ENCODE assay signal across 8 cellular contexts in the genomic region with DNA sequence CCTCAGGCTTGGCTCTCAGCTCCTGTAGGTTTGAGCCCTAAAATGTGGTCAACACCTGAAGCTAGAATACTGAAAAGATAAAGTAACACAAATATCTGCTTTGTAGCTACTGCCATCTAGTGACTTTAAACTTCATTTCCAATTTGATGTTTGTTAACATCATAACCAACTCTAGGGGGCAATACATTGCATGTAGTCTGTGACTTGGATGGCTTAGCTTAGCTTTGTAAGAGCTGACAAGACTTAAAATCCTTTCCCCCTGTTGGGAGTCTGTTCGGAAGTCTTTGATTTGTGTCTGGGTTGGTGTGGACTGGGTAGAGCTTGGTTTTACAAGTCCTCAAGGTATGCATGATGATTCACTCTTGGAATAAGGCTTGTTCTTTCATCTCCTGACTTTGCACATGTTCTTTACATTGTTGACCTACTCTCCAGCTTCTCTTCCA. TPM values are rescaled to one million over a fixed set of nuclear protein-coding genes. Genes with fewer than 3 reads are reported as not detected.
DNase-seq lines count a peak whose midpoint lies in the region; ATAC-seq, FAIRE-seq and TF ChIP-seq lines count a peak whose summit lies in the region.

No MANE protein-coding gene starts in this region.

- TF ChIP-seq EP300 in K562 (IDR thresholded peaks at IDR 0.05; ENCODE audit: low read length), result no peak

- WGBS in K562 (ENCODE audit: insufficient coverage, low coverage, missing lambda C conversion rate), result 0% methylated on average over 1 of the region's 1 CpG

- peak; percentile 99 to 100 for TF ChIP-seq RAD21 in K562 (CRISPR knock-in tag; conservative IDR thresholded peaks at IDR 0.05 in 1 of 2, IDR thresholded peaks at IDR 0.05 in 1 of 2)

- H3K4me1 ChIP-seq in CD4-positive, CD25-positive, alpha-beta regulatory T cell (ENCODE audit: control insufficient read depth, insufficient read depth, low read length, poor library complexity, severe bottlenecking), result no peaks in the 10 kb centered on the region
- no peaks in the 10 kb centered on the region for H3K4me1 ChIP-seq in K562 (replicated peaks in 1 of 2; ENCODE audit: control insufficient read depth in 2 of 2, insufficient read depth in 2 of 2, low read length in 2 of 2)

- POLR2A ChIA-PET in K562 (lab: Yijun Ruan, JAX), result interaction anchor here (0.6 to 1.2 kb wide), 8 partner anchors 10 to 481 kb away, joined by 3 to 6 read pairs (median 3); a partner anchor contains a TSS

- no peak overlapping the region for H3K4me2 ChIP-seq in K562 (ENCODE audit: insufficient read depth, low read length)

- no peaks in the 10 kb centered on the region for H3K79me2 ChIP-seq in K562 (ENCODE audit: control insufficient read depth, insufficient read depth, low read length)

- no peak for TF ChIP-seq POLR2A in K562 (conservative IDR thresholded peaks at IDR 0.05)

- peaks cover 19% of the 10 kb centered on the region for H3K27me3 Mint-ChIP-seq in CD4-positive, CD25-positive, alpha-beta regulatory T cell

- CTCF ChIA-PET in K562 (lab: Yijun Ruan, JAX; ENCODE audit: low intra/inter-chr PET ratio), result interaction anchor here (0.6 to 4.0 kb wide), 11 partner anchors 11 to 996 kb away, joined by 3 to 61 read pairs (median 5); a partner anchor contains a TSS

- peak in 1 of 2 donors; percentile 40 for ATAC-seq in CD4-positive, CD25-positive, alpha-beta regulatory T cell (ENCODE audit: low read depth in 2 of 2)
- ATAC-seq in GM18868 (IDR thresholded peaks at IDR 0.05; ENCODE audit: unreplicated experiment), result peak; percentile 88
- ATAC-seq in HG03439 (IDR thresholded peaks at IDR 0.05; ENCODE audit: unreplicated experiment), result peak; percentile 81
- peak; percentile 99 for ATAC-seq in K562

- H3K9ac ChIP-seq in K562 (ENCODE audit: insufficient read depth in 1 of 2, low read depth in 2 of 2, low read length in 2 of 2), result no peak overlapping the region

- H3K9me3 Mint-ChIP-seq in CD4-positive, CD25-positive, alpha-beta regulatory T cell, result peaks cover 0 to 2% (median 0%) of the 10 kb centered on the region in 7 donors

- H4K20me1 ChIP-seq in K562 (replicated peaks; ENCODE audit: control insufficient read depth, insufficient read depth, low read length), result no peaks in the 10 kb centered on the region

- H3K27me3 ChIP-seq in CD4-positive, CD25-positive, alpha-beta regulatory T cell (ENCODE audit: control insufficient read depth, insufficient read depth, low read length), result peaks cover 8% of the 10 kb centered on the region
- H3K27me3 ChIP-seq in K562 (ENCODE audit: control insufficient read depth in 2 of 2, insufficient read depth in 2 of 2, low read length in 2 of 2) (peaks cover 0 to 4% of the 10 kb centered on the region in 2 experiments; a peak in 2 of 5 replicates), kidney epithelial cell (ENCODE audit: control insufficient read depth, insufficient read depth, low read length) (no peaks in the 10 kb centered on the region)

- H2AFZ ChIP-seq in K562 (ENCODE audit: low read depth, low read length), result no peak overlapping the region; the same call in 1 of the 2 replicates

- in situ Hi-C loops in K562 (cut with MboI), result no loop called here

- no peaks in the 10 kb centered on the region for H3K9me1 ChIP-seq in K562 (ENCODE audit: control insufficient read depth, insufficient read depth, low read length)

- H3K4me3 Mint-ChIP-seq in CD4-positive, CD25-positive, alpha-beta regulatory T cell, result no peak overlapping the region

- no peaks in the 10 kb centered on the region for H3K36me3 ChIP-seq in CD4-positive, CD25-positive, alpha-beta regulatory T cell (ENCODE audit: control insufficient read depth, insufficient read depth, low read length)
- H3K36me3 ChIP-seq in K562 (ENCODE audit: control insufficient read depth, insufficient read depth, low read length), result no peaks in the 10 kb centered on the region
- H3K36me3 ChIP-seq in kidney epithelial cell (ENCODE audit: control insufficient read depth, insufficient read depth, low read length), result no peaks in the 10 kb centered on the region

- H3K36me3 Mint-ChIP-seq in CD4-positive, CD25-positive, alpha-beta regulatory T cell, result no peaks in the 10 kb centered on the region

- H3K27ac Mint-ChIP-seq in CD4-positive, CD25-positive, alpha-beta regulatory T cell, result peak overlapping the region in 1 of 3 donors; percentile 7

- peak in 2 of 3 donors; percentile 33 to 65 for DNase-seq in CD4-positive, CD25-positive, alpha-beta regulatory T cell
- peak; percentile 67 for DNase-seq in NCI-H748 (lab: John Stamatoyannopoulos, UW; ENCODE audit: unreplicated experiment)
- DNase-seq in K562 (ENCODE audit: extremely low read depth in 1 of 4, low spot score in 3 of 4), result peak; percentile 35 to 77 (median 52)
- peak; percentile 29 for DNase-seq in kidney epithelial cell (ENCODE audit: low read depth)
- peak; percentile 67 for DNase-seq in urothelium cell line (ENCODE audit: low spot score)
- no peak for DNase-seq in cerebellar nuclear complex (lab: John Stamatoyannopoulos, UW)

- H3K9me3 ChIP-seq in CD4-positive, CD25-positive, alpha-beta regulatory T cell (ENCODE audit: control insufficient read depth in 2 of 2, low read length in 2 of 2), result no peaks in the 10 kb centered on the region
- H3K9me3 ChIP-seq in K562 (replicated peaks; ENCODE audit: control insufficient read depth, insufficient read depth, low read depth, low read length), result no peaks in the 10 kb centered on the region

- intact Hi-C loops in K562 (cut with micrococcal nuclease), result loop anchor here (1.0 to 10.0 kb wide), 6 partner anchors 30 to 504 kb away; a partner anchor contains a TSS

- TF ChIP-seq CTCF in K562 (IDR thresholded peaks at IDR 0.05 in 2 of 3, conservative IDR thresholded peaks at IDR 0.05 in 1 of 3; ENCODE audit: insufficient read depth in 2 of 3, low read depth in 1 of 3, low read length in 3 of 3), result peak; percentile 96 to 100 (median 99)
- peak; percentile 92 for TF ChIP-seq CTCF in kidney epithelial cell (IDR thresholded peaks at IDR 0.05; ENCODE audit: insufficient read depth, low read length, poor library complexity, severe bottlenecking)

- H3K4me1 Mint-ChIP-seq in CD4-positive, CD25-positive, alpha-beta regulatory T cell, result peaks cover 0 to 3% (median 0%) of the 10 kb centered on the region in 4 donors

- no peak overlapping the region for H3K27ac ChIP-seq in CD4-positive, CD25-positive, alpha-beta regulatory T cell (ENCODE audit: insufficient read depth, low read length, poor library complexity, severe bottlenecking)
- no peak overlapping the region for H3K27ac ChIP-seq in K562 (ENCODE audit: extremely low read depth, low read depth, low read length)

- no TSS peak for BruUV-seq in K562 (replicated peaks; lab: Mats Ljungman, UMichigan)

- FAIRE-seq in K562 (lab: Jason Lieb, UNC) (peak; percentile 94), urothelium cell line (lab: Jason Lieb, UNC) (peak; percentile 69)

- no peak overlapping the region for H3K4me3 ChIP-seq in CD4-positive, CD25-positive, alpha-beta regulatory T cell (ENCODE audit: low read depth, low read length)
- no peak overlapping the region for H3K4me3 ChIP-seq in K562
- no peak overlapping the region for H3K4me3 ChIP-seq in kidney epithelial cell (ENCODE audit: low read depth, low read length)

TF ChIP-seq in K562, 482 proteins besides CTCF, POLR2A, EP300 and RAD21 (continues in another document):
- no peak for TF ChIP-seq GATA2 (CRISPR knock-in tag; IDR thresholded peaks at IDR 0.05)
- TF ChIP-seq RB1 (IDR thresholded peaks at IDR 0.05; ENCODE audit: low read depth), result 0 out of 2 replicates have a peak, but pooled peaks have one; percentile 34

RNA-seq across cellular contexts. Expression of a gene that starts 51.7 kb away (rescaled TPM):
- not detected for total RNA-seq in CD4-positive, CD25-positive, alpha-beta regulatory T cell
- polyA plus RNA-seq in CD4-positive, CD25-positive, alpha-beta regulatory T cell, result under 1 TPM in 1 of 4 donors, not detected in 3; 0.13 TPM
- total RNA-seq in K562 (2011; cell fraction: chromatin; rRNA removed; ENCODE audit: low replicate concordance), result 0.07 TPM in 1 of 2 replicates, not detected in the other
- not detected in 2 replicates for total RNA-seq in K562 (2011; cell fraction: nucleolus; rRNA removed)
- total RNA-seq in K562 (2011; cell fraction: nucleoplasm; rRNA removed), result not detected in 2 replicates
- total RNA-seq in K562 (2014; rRNA removed) (0.05 TPM in 1 of 2 replicates, not detected in the other), K562 (2014; rRNA removed; fragmentation: Illumina TruSeq; extraction: Trizol) (0.03 TPM in 1 of 2 replicates, not detected in the other), K562 (2015; rRNA removed; fragmentation: Illumina TruSeq; extraction: Trizol) (0.04 TPM in 2 replicates), K562 (2021) (not detected in 2 replicates), kidney epithelial cell (0.04 and 0.27 TPM in 2 replicates)
- polyA plus RNA-seq in K562 (2011; rRNA removed) (0.01 TPM in 1 of 2 replicates, not detected in the other), K562 (2014; fragmentation: Illumina TruSeq; extraction: Trizol) (not detected in 2 replicates), K562 (2014; fragmentation: Nextera tagmentation; extraction: Ambion mirVana) (not detected), K562 (2014; rRNA removed) (not detected in 2 replicates)
- polyA plus RNA-seq in K562 (2011; cell fraction: cytosol; rRNA removed), result 0.01 TPM in 2 replicates
- 0.03 and 0.06 TPM in 2 replicates for polyA plus RNA-seq in K562 (2011; cell fraction: nucleus; rRNA removed)
- 0.01 and 0.04 TPM in 2 replicates for polyA plus RNA-seq in K562 (2012)
- not detected in 2 replicates for polyA minus RNA-seq in K562 (2011; rRNA and poly(A)+ RNA removed)
- not detected in 2 replicates for polyA minus RNA-seq in K562 (2011; cell fraction: cytosol; rRNA and poly(A)+ RNA removed)
- not detected in 2 replicates for polyA minus RNA-seq in K562 (2011; cell fraction: nucleus; rRNA and poly(A)+ RNA removed)

RNA-seq across cellular contexts. Expression of a gene that starts 51.8 kb away (rescaled TPM):
- total RNA-seq in CD4-positive, CD25-positive, alpha-beta regulatory T cell, result 104 TPM
- 10 to 100 TPM; 46.7 to 70.6 (median 49.9) TPM for polyA plus RNA-seq in CD4-positive, CD25-positive, alpha-beta regulatory T cell
- total RNA-seq in K562 (2011; cell fraction: chromatin; rRNA removed; ENCODE audit: low replicate concordance), result 31.6 and 76.0 TPM in 2 replicates
- total RNA-seq in K562 (2011; cell fraction: nucleolus; rRNA removed), result 13.0 and 16.8 TPM in 2 replicates
- 28.7 and 37.4 TPM in 2 replicates for total RNA-seq in K562 (2011; cell fraction: nucleoplasm; rRNA removed)
- 22.1 and 26.6 TPM in 2 replicates for total RNA-seq in K562 (2014; rRNA removed)
- 48.0 and 58.8 TPM in 2 replicates for total RNA-seq in K562 (2014; rRNA removed; fragmentation: Illumina TruSeq; extraction: Trizol)
- 34.4 and 38.1 TPM in 2 replicates for total RNA-seq in K562 (2015; rRNA removed; fragmentation: Illumina TruSeq; extraction: Trizol)
- 45.7 and 48.5 TPM in 2 replicates for total RNA-seq in K562 (2021)
- polyA plus RNA-seq in K562 (2011; rRNA removed), result 51.8 and 70.6 TPM in 2 replicates
- 14.0 and 23.7 TPM in 2 replicates for polyA plus RNA-seq in K562 (2011; cell fraction: cytosol; rRNA removed)
- 35.7 and 44.4 TPM in 2 replicates for polyA plus RNA-seq in K562 (2011; cell fraction: nucleus; rRNA removed)
- 34.3 and 41.0 TPM in 2 replicates for polyA plus RNA-seq in K562 (2012)
- polyA plus RNA-seq in K562 (2014; fragmentation: Illumina TruSeq; extraction: Trizol), result 44.1 and 49.9 TPM in 2 replicates
- polyA plus RNA-seq in K562 (2014; fragmentation: Nextera tagmentation; extraction: Ambion mirVana), result 10 to 100 TPM; 27.0 to 49.2 TPM
- 31.1 and 31.2 TPM in 2 replicates for polyA plus RNA-seq in K562 (2014; rRNA removed)
- polyA minus RNA-seq in K562 (2011; rRNA and poly(A)+ RNA removed), result 113 and 118 TPM in 2 replicates
- 20.6 and 39.8 TPM in 2 replicates for polyA minus RNA-seq in K562 (2011; cell fraction: cytosol; rRNA and poly(A)+ RNA removed)
- polyA minus RNA-seq in K562 (2011; cell fraction: nucleus; rRNA and poly(A)+ RNA removed), result 30.3 and 38.9 TPM in 2 replicates
- 31.5 and 33.2 TPM in 2 replicates for total RNA-seq in kidney epithelial cell

Comparison
In these comparisons a context has a peak if more than half of its experiments do, and no peak if none do; other contexts are left out.
1. DNase-seq: peak in CD4-positive, CD25-positive, alpha-beta regulatory T cell (2 of 3), NCI-H748 (single experiment), K562 (4 of 4), kidney epithelial cell (single experiment) and urothelium cell line (single experiment); none in cerebellar nuclear complex (0 of 2).